In genomic region chr4:155675709-155676429, GRCh38 we compare ENCODE assay signal across 10 cellular contexts. TPM values are rescaled to one million over a fixed set of nuclear protein-coding genes. Genes with fewer than 3 reads are reported as not detected.
DNase-seq lines count a peak whose midpoint lies in the region; ATAC-seq and FAIRE-seq lines count a peak whose summit lies in the region.
"Had no signal": no experiment of that assay in that cellular context is flagged by ENCODE, and none has a peak within 500 bp of the region (broad histone marks: within the 10 kb centered on the region; RNA-seq: fewer than 3 reads in every experiment).

No MANE protein-coding gene starts in this region.

- peak overlapping the region in 1 of 2 donors; percentile 24 for H3K27ac ChIP-seq in small intestine (ENCODE audit: low read depth in 1 of 2, low read length in 1 of 2)
- H3K27ac ChIP-seq: SJSA1 had no signal

- H3K27ac Mint-ChIP-seq in activated naive CD4-positive, alpha-beta T cell treated with anti-CD3 and anti-CD28 coated beads, Interleukin-2, amount 10 ng/mL, durations not matched to agents 7 days and 5 days: no peak overlapping the region

- no peaks in the 10 kb centered on the region for H3K4me1 Mint-ChIP-seq in activated naive CD4-positive, alpha-beta T cell treated with anti-CD3 and anti-CD28 coated beads, Interleukin-2, amount 10 ng/mL, durations not matched to agents 7 days and 5 days

- no peak overlapping the region for H3K4me3 Mint-ChIP-seq in activated naive CD4-positive, alpha-beta T cell treated with anti-CD3 and anti-CD28 coated beads, Interleukin-2, amount 10 ng/mL, durations not matched to agents 7 days and 5 days

- H3K27me3 ChIP-seq in endocrine pancreas (ENCODE audit: control insufficient read depth, insufficient read depth, low read length) (no peaks in the 10 kb centered on the region), small intestine (ENCODE audit: control insufficient read depth in 2 of 2, insufficient read depth in 2 of 2, low read length in 2 of 2) (no peaks in the 10 kb centered on the region)

- DNase-seq in small intestine (peak; percentile 10), NCI-H146 treated with DMSO at 0.1 percent for 48 hours (lab: John Stamatoyannopoulos, UW; ENCODE audit: unreplicated experiment) (no peak), NCI-H748 treated with DMSO at 0.1 percent for 48 hours (lab: John Stamatoyannopoulos, UW) (no peak), AG20443 (ENCODE audit: low spot score) (no peak)
- no peak for DNase-seq in activated naive CD4-positive, alpha-beta T cell treated with anti-CD3 and anti-CD28 coated beads, Interleukin-2, amount 10 ng/mL, durations not matched to agents 7 days and 5 days
- DNase-seq: posterior cingulate gyrus had no signal

- CTCF ChIA-PET in activated naive CD4-positive, alpha-beta T cell treated with anti-CD3 and anti-CD28 coated beads, Interleukin-2, amount 10 ng/mL, durations not matched to agents 7 days and 5 days (lab: Charles Lee): no interaction called here

- no peaks in the 10 kb centered on the region for H3K9me3 Mint-ChIP-seq in activated naive CD4-positive, alpha-beta T cell treated with anti-CD3 and anti-CD28 coated beads, Interleukin-2, amount 10 ng/mL, durations not matched to agents 7 days and 5 days

- no peaks in the 10 kb centered on the region for H3K27me3 Mint-ChIP-seq in activated naive CD4-positive, alpha-beta T cell treated with anti-CD3 and anti-CD28 coated beads, Interleukin-2, amount 10 ng/mL, durations not matched to agents 7 days and 5 days

- H3K36me3 Mint-ChIP-seq in activated naive CD4-positive, alpha-beta T cell treated with anti-CD3 and anti-CD28 coated beads, Interleukin-2, amount 10 ng/mL, durations not matched to agents 7 days and 5 days: no peaks in the 10 kb centered on the region

- FAIRE-seq in small intestine (lab: Jason Lieb, UNC): no peak

- H3K4me1 ChIP-seq in endocrine pancreas (ENCODE audit: control insufficient read depth, insufficient read depth, low read length) (peaks cover 33% of the 10 kb centered on the region), small intestine (ENCODE audit: control insufficient read depth in 2 of 2, insufficient read depth in 1 of 2, low read depth in 1 of 2, low read length in 1 of 2) (peaks cover 2 to 6% of the 10 kb centered on the region in 2 donors)
- H3K4me1 ChIP-seq: SJSA1 had no signal

- H3K9me3 ChIP-seq in endocrine pancreas (ENCODE audit: control insufficient read depth, low read length) (no peaks in the 10 kb centered on the region), small intestine (ENCODE audit: control insufficient read depth, low read depth) (no peaks in the 10 kb centered on the region)
- H3K9me3 ChIP-seq: SJSA1 had no signal

- ATAC-seq in GM19328 (IDR thresholded peaks at IDR 0.05; ENCODE audit: unreplicated experiment) (peak; percentile 68), HG03432 (IDR thresholded peaks at IDR 0.05; ENCODE audit: unreplicated experiment) (peak; percentile 94)

- H3K36me3 ChIP-seq in endocrine pancreas (ENCODE audit: control insufficient read depth, insufficient read depth, low read length) (no peaks in the 10 kb centered on the region), small intestine (ENCODE audit: control insufficient read depth in 2 of 2, insufficient read depth in 2 of 2, low read length in 2 of 2) (no peaks in the 10 kb centered on the region)
- H3K36me3 ChIP-seq: SJSA1 had no signal

- H3K9ac ChIP-seq in endocrine pancreas (ENCODE audit: control insufficient read depth, insufficient read depth, low read length): no peak overlapping the region

- 13 to 20% (median 13%) methylated on average over 2 of the region's 2 CpGs for WGBS in small intestine, 3 donors

- H3K4me3 ChIP-seq in endocrine pancreas (ENCODE audit: control insufficient read depth, insufficient read depth, low read length) (peak overlapping the region; percentile 70), small intestine (ENCODE audit: low read depth in 1 of 2, low read length in 2 of 2) (no peak overlapping the region)
- H3K4me3 ChIP-seq: SJSA1 had no signal

RNA-seq across cellular contexts. Expression of gene GUCY1A1, which starts 9.2 kb away (rescaled TPM):
- polyA plus RNA-seq in small intestine: 1 to 10 TPM; 1.3 to 8.1 (median 5.9) TPM
